Comparison of ENCODE assay signal across 22 cellular contexts in the genomic region with DNA sequence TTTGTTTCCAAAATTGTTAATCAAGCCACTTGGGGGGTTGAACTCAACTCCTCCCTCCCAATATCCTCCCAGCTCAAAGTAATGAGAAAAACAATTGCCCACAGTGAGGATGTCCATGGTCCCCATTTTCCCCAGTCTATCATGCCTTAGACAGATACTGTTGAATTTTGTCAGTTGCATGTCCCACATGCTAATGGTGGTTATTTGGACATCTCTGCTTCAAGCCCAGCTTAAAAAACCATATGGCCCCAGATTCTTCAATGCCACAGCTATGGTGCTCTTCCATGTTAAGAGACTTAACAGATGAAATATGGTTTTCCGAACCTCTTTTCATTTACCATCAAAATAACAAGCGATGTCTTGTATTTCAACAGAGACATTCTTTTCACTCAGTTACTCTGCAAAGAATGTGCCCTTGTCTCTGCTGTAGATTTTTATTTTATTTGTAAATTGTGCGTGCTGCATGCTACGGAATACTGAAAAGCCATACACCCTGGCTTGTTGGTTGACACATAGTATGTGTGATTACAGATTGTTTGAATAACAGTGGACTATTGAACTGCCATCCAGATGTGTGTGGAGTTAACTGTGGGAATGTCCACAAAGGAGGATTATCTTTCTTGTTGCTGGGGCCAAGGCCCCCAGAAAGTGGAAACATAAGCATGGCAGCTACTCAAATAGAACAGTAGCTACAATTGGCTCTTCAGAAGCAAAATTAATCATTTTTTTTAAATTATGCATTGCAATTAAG.
"Had no signal": no experiment of that assay in that cellular context is flagged by ENCODE, and none has a peak within 500 bp of the region (broad histone marks: within the 10 kb centered on the region; RNA-seq: fewer than 3 reads in every experiment).

No MANE protein-coding gene starts in this region.

- H3K36me3 ChIP-seq: lower lobe of right lung, right atrium auricular region, upper lobe of left lung had no signal

- H3K4me1 Mint-ChIP-seq: activated CD4-positive, alpha-beta T cell treated with anti-CD3 and anti-CD28 coated beads, Interleukin-2, amount 10 ng/mL, durations not matched to agents 7 days and 5 days; activated CD8-positive, alpha-beta memory T cell treated with anti-CD3 and anti-CD28 coated beads, Interleukin-2, amount 10 ng/mL, durations not matched to agents 7 days and 5 days; activated naive CD8-positive, alpha-beta T cell treated with anti-CD3 and anti-CD28 coated beads, Interleukin-2, amount 50 U/mL, for 24 hours; naive thymus-derived CD4-positive, alpha-beta T cell; stimulated activated memory B cell treated with anti-CD40 and anti-IgM and Interleukin-4, amounts not matched to agents 10 μg/mL and 1 μg/mL and 100 μg/mL, for 72 hours had no signal

- DNase-seq: activated CD4-positive, alpha-beta T cell treated with anti-CD3 and anti-CD28 coated beads, Interleukin-2, amount 10 ng/mL, durations not matched to agents 7 days and 5 days; activated CD4-positive, CD25-positive, alpha-beta regulatory T cell treated with anti-CD3 and anti-CD28 coated beads, Interleukin-2, amount 50 U/mL, for 72 hours; activated CD8-positive, alpha-beta memory T cell treated with anti-CD3 and anti-CD28 coated beads, Interleukin-2, amount 10 ng/mL, durations not matched to agents 7 days and 5 days; activated CD8-positive, alpha-beta T cell treated with anti-CD3 and anti-CD28 coated beads for 36 hours; activated gamma-delta T cell; activated naive CD4-positive, alpha-beta T cell treated with anti-CD3 and anti-CD28 coated beads, Interleukin-2, amount 50 U/mL, for 16 hours; activated naive CD8-positive, alpha-beta T cell treated with anti-CD3 and anti-CD28 coated beads, Interleukin-2, amount 50 U/mL, for 24 hours; activated T-cell treated with anti-CD3 and anti-CD28 coated beads for 4 hours; erythroblast; foreskin melanocyte; hippocampal formation; lower lobe of right lung; mesendoderm; naive thymus-derived CD4-positive, alpha-beta T cell; psoas muscle; stimulated activated CD4-positive, alpha-beta T cell treated with anti-CD3 and anti-CD28 coated beads, Interleukin-1b, Interleukin-23, amount 100 ng/mL, for 48 hours; T-helper 17 cell; testis; upper lobe of left lung had no signal

- H3K27me3 ChIP-seq: right atrium auricular region, testis, upper lobe of left lung had no signal

- H3K27me3 Mint-ChIP-seq: activated CD4-positive, alpha-beta T cell treated with anti-CD3 and anti-CD28 coated beads, Interleukin-2, amount 10 ng/mL, durations not matched to agents 7 days and 5 days; activated CD8-positive, alpha-beta memory T cell treated with anti-CD3 and anti-CD28 coated beads, Interleukin-2, amount 10 ng/mL, durations not matched to agents 7 days and 5 days; activated CD8-positive, alpha-beta T cell treated with anti-CD3 and anti-CD28 coated beads for 36 hours; activated naive CD8-positive, alpha-beta T cell treated with anti-CD3 and anti-CD28 coated beads, Interleukin-2, amount 50 U/mL, for 24 hours; naive thymus-derived CD4-positive, alpha-beta T cell; stimulated activated memory B cell treated with anti-CD40 and anti-IgM and Interleukin-4, amounts not matched to agents 10 μg/mL and 1 μg/mL and 100 μg/mL, for 72 hours; T-helper 17 cell had no signal

- H3K4me3 Mint-ChIP-seq: activated CD4-positive, alpha-beta T cell treated with anti-CD3 and anti-CD28 coated beads, Interleukin-2, amount 10 ng/mL, durations not matched to agents 7 days and 5 days; activated CD8-positive, alpha-beta memory T cell treated with anti-CD3 and anti-CD28 coated beads, Interleukin-2, amount 10 ng/mL, durations not matched to agents 7 days and 5 days; activated CD8-positive, alpha-beta T cell treated with anti-CD3 and anti-CD28 coated beads for 36 hours; activated naive CD8-positive, alpha-beta T cell treated with anti-CD3 and anti-CD28 coated beads, Interleukin-2, amount 50 U/mL, for 24 hours; activated T-helper 1 cell treated with anti-CD3 and anti-CD28 coated beads, Interleukin-12 subunit alpha, Interleukin-12 subunit beta, Interleukin-2, Interleukin-4 antibody, amounts not matched to agents 30 ng/mL and 10 ng/mL and 1 ng/mL, durations not matched to agents 14 hours and 24 hours and 36 hours; naive thymus-derived CD4-positive, alpha-beta T cell; stimulated activated memory B cell treated with anti-CD40 and anti-IgM and Interleukin-4, amounts not matched to agents 10 μg/mL and 1 μg/mL and 100 μg/mL, for 72 hours; T-helper 17 cell had no signal

- H3K9me3 Mint-ChIP-seq: activated CD4-positive, alpha-beta T cell treated with anti-CD3 and anti-CD28 coated beads, Interleukin-2, amount 10 ng/mL, durations not matched to agents 7 days and 5 days; activated CD8-positive, alpha-beta T cell treated with anti-CD3 and anti-CD28 coated beads for 36 hours; activated naive CD8-positive, alpha-beta T cell treated with anti-CD3 and anti-CD28 coated beads, Interleukin-2, amount 50 U/mL, for 24 hours; activated T-helper 1 cell treated with anti-CD3 and anti-CD28 coated beads, Interleukin-12 subunit alpha, Interleukin-12 subunit beta, Interleukin-2, Interleukin-4 antibody, amounts not matched to agents 30 ng/mL and 10 ng/mL and 1 ng/mL, durations not matched to agents 14 hours and 24 hours and 36 hours; naive thymus-derived CD4-positive, alpha-beta T cell had no signal

- H3K27ac ChIP-seq: lower lobe of right lung, psoas muscle, right atrium auricular region, testis, upper lobe of left lung had no signal

- H3K4me3 ChIP-seq: lower lobe of right lung, psoas muscle, right atrium auricular region, testis, upper lobe of left lung had no signal

- ATAC-seq: activated CD8-positive, alpha-beta memory T cell treated with anti-CD3 and anti-CD28 coated beads, Interleukin-2, amount 10 ng/mL, durations not matched to agents 7 days and 5 days; activated CD8-positive, alpha-beta T cell treated with anti-CD3 and anti-CD28 coated beads for 36 hours; activated naive CD8-positive, alpha-beta T cell treated with anti-CD3 and anti-CD28 coated beads, Interleukin-2, amount 50 U/mL, for 24 hours; lower lobe of right lung; naive thymus-derived CD4-positive, alpha-beta T cell; psoas muscle; stimulated activated memory B cell treated with anti-CD40 and anti-IgM and Interleukin-4, amounts not matched to agents 10 μg/mL and 1 μg/mL and 100 μg/mL, for 72 hours; T-helper 17 cell had no signal

- H3K9me3 ChIP-seq: lower lobe of right lung, psoas muscle, right atrium auricular region, testis, upper lobe of left lung had no signal

- H3K4me1 ChIP-seq: right atrium auricular region, testis had no signal

- H3K27ac Mint-ChIP-seq: activated CD4-positive, alpha-beta T cell treated with anti-CD3 and anti-CD28 coated beads, Interleukin-2, amount 10 ng/mL, durations not matched to agents 7 days and 5 days; activated CD8-positive, alpha-beta memory T cell treated with anti-CD3 and anti-CD28 coated beads, Interleukin-2, amount 10 ng/mL, durations not matched to agents 7 days and 5 days; activated CD8-positive, alpha-beta T cell treated with anti-CD3 and anti-CD28 coated beads for 36 hours; activated naive CD8-positive, alpha-beta T cell treated with anti-CD3 and anti-CD28 coated beads, Interleukin-2, amount 50 U/mL, for 24 hours; activated T-helper 1 cell treated with anti-CD3 and anti-CD28 coated beads, Interleukin-12 subunit alpha, Interleukin-12 subunit beta, Interleukin-2, Interleukin-4 antibody, amounts not matched to agents 30 ng/mL and 10 ng/mL and 1 ng/mL, durations not matched to agents 14 hours and 24 hours and 36 hours; stimulated activated memory B cell treated with anti-CD40 and anti-IgM and Interleukin-4, amounts not matched to agents 10 μg/mL and 1 μg/mL and 100 μg/mL, for 72 hours; T-helper 17 cell had no signal
